Comparison of ENCODE assay signal across 11 cellular contexts in the genomic region with DNA sequence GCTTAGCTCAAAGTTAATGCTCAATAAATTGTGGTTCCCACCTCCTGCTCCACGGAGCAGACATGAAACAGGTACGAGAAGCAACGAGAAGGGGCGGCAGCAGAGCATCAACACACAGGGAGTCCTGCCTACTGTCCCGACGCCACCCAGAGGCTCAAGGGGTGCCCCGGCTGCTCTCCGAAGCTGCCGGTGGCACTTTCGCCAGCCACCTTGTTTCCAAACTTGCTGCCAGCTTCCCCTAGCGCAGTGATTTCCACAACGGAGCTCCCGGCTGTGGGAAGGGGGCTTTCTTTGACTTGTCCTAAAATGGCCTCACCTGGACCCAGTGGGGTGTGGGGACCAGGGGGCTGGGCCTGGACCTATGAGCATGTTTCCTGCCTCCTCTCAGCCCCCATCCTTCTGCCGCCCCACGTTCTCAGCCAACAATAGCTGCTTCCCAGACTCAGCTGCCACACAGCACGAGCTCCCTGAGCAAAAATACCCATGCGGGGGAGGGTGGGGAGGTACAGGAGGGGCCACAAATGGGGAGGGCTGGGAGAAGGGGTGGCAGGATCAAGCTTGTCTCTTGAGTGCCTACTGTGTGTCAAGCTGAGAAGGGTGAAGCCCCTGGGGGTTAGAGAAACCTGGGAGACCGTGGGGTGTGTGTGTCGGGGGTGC. TPM values are rescaled to one million over a fixed set of nuclear protein-coding genes. Genes with fewer than 3 reads are reported as not detected.
DNase-seq lines count a peak whose midpoint lies in the region; ATAC-seq and TF ChIP-seq lines count a peak whose summit lies in the region.
"Had no signal": no experiment of that assay in that cellular context is flagged by ENCODE, and none has a peak within 500 bp of the region (broad histone marks: within the 10 kb centered on the region; RNA-seq: fewer than 3 reads in every experiment).

No MANE protein-coding gene starts in this region.

- 61 to 72% methylated on average over 19 of the region's 19 CpGs for WGBS in esophagus, 2 donors
- 71 to 76% (median 76%) methylated on average over 19 of the region's 19 CpGs for WGBS in ovary, 3 donors

- H3K27ac ChIP-seq in BLaER1 (peak overlapping the region; percentile 75), RWPE1 (peak overlapping the region; percentile 98), esophagus (ENCODE audit: low read depth in 2 of 2, low read length in 1 of 2) (peak overlapping the region; percentile 61 to 96), ovary (peak overlapping the region; percentile 83 to 93)
- H3K27ac ChIP-seq: KMS-11 had no signal

- H3K4me2 ChIP-seq in BLaER1: peak overlapping the region; percentile 86
- H3K4me2 ChIP-seq: KMS-11 had no signal

- H3K36me3 ChIP-seq in BLaER1 (no peaks in the 10 kb centered on the region), esophagus (ENCODE audit: control insufficient read depth in 2 of 2, insufficient read depth in 2 of 2, low read length in 1 of 2) (no peaks in the 10 kb centered on the region), ovary (no peaks in the 10 kb centered on the region)

- intact Hi-C loops in ovary (cut with DNase I): no loop called here

- no peak for TF ChIP-seq CTCF in RWPE1 (conservative IDR thresholded peaks at IDR 0.05; ENCODE audit: low read depth)
- no peak for TF ChIP-seq CTCF in ovary (IDR thresholded peaks at IDR 0.05)
- no peak for TF ChIP-seq CTCF in GM20000 (IDR thresholded peaks at IDR 0.05; ENCODE audit: extremely low read depth, missing control alignments)

- peak overlapping the region; percentile 34; the same call in 1 of the 2 replicates for H3K9ac ChIP-seq in BLaER1
- H3K9ac ChIP-seq: KMS-11 had no signal

- TF ChIP-seq POLR2A in ovary (IDR thresholded peaks at IDR 0.05): no peak

- ATAC-seq in HG03139 (IDR thresholded peaks at IDR 0.05; ENCODE audit: unreplicated experiment): no peak

- POLR2A ChIA-PET in RWPE1 (lab: Yijun Ruan, JAX; ENCODE audit: low non-redundant PET): no interaction called here

- no peaks in the 10 kb centered on the region for H3K27me3 ChIP-seq in BLaER1
- H3K27me3 ChIP-seq in esophagus (ENCODE audit: control insufficient read depth in 1 of 2, insufficient read depth in 2 of 2, low read length in 2 of 2): no peaks in the 10 kb centered on the region
- no peaks in the 10 kb centered on the region for H3K27me3 ChIP-seq in ovary

- H3K9me3 ChIP-seq in BLaER1 (no peaks in the 10 kb centered on the region), esophagus (ENCODE audit: control insufficient read depth in 2 of 2, insufficient read depth in 1 of 2, low read depth in 1 of 2, low read length in 1 of 2) (no peaks in the 10 kb centered on the region), ovary (no peaks in the 10 kb centered on the region)

- DNase-seq in RWPE1 (ENCODE audit: low spot score) (no peak), ovary (no peak), UCSD-AML1 (lab: John Stamatoyannopoulos, UW; ENCODE audit: unreplicated experiment) (no peak), GM20000 (ENCODE audit: low spot score) (no peak)
- DNase-seq in activated CD4-positive, alpha-beta T cell treated with anti-CD3 and anti-CD28 coated beads for 1 hour: no peak
- DNase-seq: activated CD4-positive, CD25-positive, alpha-beta regulatory T cell; stimulated activated CD4-positive, alpha-beta T cell treated with anti-CD3 and anti-CD28 coated beads, Interleukin-4, amount 100 ng/mL, for 1 hour had no signal

- no peak for TF ChIP-seq EP300 in ovary (IDR thresholded peaks at IDR 0.05)

- CTCF ChIA-PET in RWPE1 (lab: Yijun Ruan, JAX): interaction anchor here (0.6 to 1.0 kb wide), 3 partner anchors 43 to 168 kb away, joined by 3 to 4 read pairs (median 4); no protein-coding TSS in a partner anchor

- peaks cover 74% of the 10 kb centered on the region for H3K4me1 ChIP-seq in BLaER1
- peaks cover 23 to 30% of the 10 kb centered on the region in 2 donors for H3K4me1 ChIP-seq in esophagus (ENCODE audit: control insufficient read depth in 2 of 2, insufficient read depth in 2 of 2, low read length in 1 of 2)
- H3K4me1 ChIP-seq in ovary (ENCODE audit: insufficient read depth): peaks cover 59% of the 10 kb centered on the region

- H4K20me1 ChIP-seq in BLaER1: peaks cover 11% of the 10 kb centered on the region; the same call in 1 of the 2 replicates

- no peak overlapping the region for H3K4me3 ChIP-seq in BLaER1
- H3K4me3 ChIP-seq in esophagus (ENCODE audit: low read depth in 1 of 2, low read length in 2 of 2): no peak overlapping the region
- no peak overlapping the region for H3K4me3 ChIP-seq in ovary

RNA-seq across cellular contexts. Expression of gene ECE1, which starts 35.6 kb away (rescaled TPM):
- polyA plus RNA-seq in esophagus: 10 to 100 TPM; 12.4 to 14.2 TPM
- 100 to 1,000 TPM in 4 of 7 donors, 10 to 100 TPM in 3; 37.3 to 183 (median 119) TPM for total RNA-seq in ovary
- polyA plus RNA-seq in ovary: 100 to 1,000 TPM in 1 of 2 donors, 10 to 100 TPM in 1; 84.0 to 313 TPM

Comparison
In these comparisons a context has a peak if more than half of its experiments do, and no peak if none do; other contexts are left out.
1. RNA of gene ECE1, which starts 35.6 kb away (polyA plus RNA-seq): 84.0 to 313 TPM in ovary; 12.4 to 14.2 TPM in esophagus; every median in the first group is over 4 times any median in the second.
2. Peak in every context shown above with its lines, with median percentiles within 50 percentile points of each other: H3K27ac ChIP-seq.